7 cellular contexts compared by ENCODE assay signal in the genomic region with DNA sequence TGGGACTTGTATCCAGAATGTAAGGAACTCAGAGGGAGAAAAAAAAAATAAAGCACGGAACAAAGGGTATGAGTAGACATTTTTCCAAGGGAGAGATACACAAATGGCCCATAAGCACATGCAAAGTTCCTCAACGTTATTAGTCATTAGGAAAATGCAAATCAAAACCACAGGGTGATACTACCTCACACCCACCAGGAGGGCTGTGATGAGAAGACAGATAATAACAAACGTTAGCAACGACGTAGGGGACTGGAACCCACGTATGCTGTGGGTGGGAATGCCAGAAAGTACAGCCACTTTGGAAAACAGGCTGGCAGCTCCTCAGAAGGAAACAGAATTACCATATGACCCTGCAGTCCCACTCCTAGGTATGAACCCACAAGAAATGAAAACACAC. TPM values are rescaled to one million over a fixed set of nuclear protein-coding genes. Genes with fewer than 3 reads are reported as not detected.
"Had no signal": no experiment of that assay in that cellular context is flagged by ENCODE, and none has a peak within 500 bp of the region (broad histone marks: within the 10 kb centered on the region; RNA-seq: fewer than 3 reads in every experiment).

No MANE protein-coding gene starts in this region.

RNA-seq across cellular contexts. Expression of a gene that starts 41.5 kb away (rescaled TPM):
- total RNA-seq: activated CD4-positive, alpha-beta memory T cell treated with anti-CD3 and anti-CD28 coated beads for 36 hours; activated naive CD8-positive, alpha-beta T cell treated with anti-CD3 and anti-CD28 coated beads for 36 hours; ascending aorta; cardiac septum; MCF 10A; Right ventricle myocardium superior; T-helper 2 cell treated with Interferon-gamma antibody and Interleukin-4, amounts not matched to agents 100 ng/mL and 5 ng/mL, for 36 hours had no signal
